1 cellular context compared by ENCODE assay signal in the genomic region with DNA sequence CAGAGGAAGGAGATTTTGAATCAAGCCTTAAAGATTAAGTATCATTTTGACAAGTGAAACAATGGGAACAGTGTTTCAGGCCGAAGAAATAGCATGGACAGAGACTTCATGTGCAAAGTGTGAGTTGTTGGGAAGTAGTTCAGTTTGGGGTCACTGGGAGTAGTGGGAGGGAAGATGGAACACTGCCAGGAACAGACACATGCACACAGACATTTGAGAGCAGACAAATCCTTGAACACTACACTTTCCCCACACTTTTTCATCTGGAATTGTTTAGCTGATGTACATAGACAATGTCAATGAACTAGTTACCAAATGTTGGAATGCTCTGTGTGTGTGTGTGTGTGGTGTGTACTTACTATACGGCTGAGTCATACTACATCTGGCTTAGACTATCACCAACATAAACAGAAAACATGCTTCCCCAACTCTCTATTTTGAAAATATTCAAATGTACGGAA.
TF ChIP-seq lines count a peak whose summit lies in the region.

No MANE protein-coding gene starts in this region.

TF ChIP-seq in SK-N-SH, 30 proteins besides CTCF, POLR2A, EP300 and RAD21 (continued from another document):
- TF ChIP-seq, protein P1, sequence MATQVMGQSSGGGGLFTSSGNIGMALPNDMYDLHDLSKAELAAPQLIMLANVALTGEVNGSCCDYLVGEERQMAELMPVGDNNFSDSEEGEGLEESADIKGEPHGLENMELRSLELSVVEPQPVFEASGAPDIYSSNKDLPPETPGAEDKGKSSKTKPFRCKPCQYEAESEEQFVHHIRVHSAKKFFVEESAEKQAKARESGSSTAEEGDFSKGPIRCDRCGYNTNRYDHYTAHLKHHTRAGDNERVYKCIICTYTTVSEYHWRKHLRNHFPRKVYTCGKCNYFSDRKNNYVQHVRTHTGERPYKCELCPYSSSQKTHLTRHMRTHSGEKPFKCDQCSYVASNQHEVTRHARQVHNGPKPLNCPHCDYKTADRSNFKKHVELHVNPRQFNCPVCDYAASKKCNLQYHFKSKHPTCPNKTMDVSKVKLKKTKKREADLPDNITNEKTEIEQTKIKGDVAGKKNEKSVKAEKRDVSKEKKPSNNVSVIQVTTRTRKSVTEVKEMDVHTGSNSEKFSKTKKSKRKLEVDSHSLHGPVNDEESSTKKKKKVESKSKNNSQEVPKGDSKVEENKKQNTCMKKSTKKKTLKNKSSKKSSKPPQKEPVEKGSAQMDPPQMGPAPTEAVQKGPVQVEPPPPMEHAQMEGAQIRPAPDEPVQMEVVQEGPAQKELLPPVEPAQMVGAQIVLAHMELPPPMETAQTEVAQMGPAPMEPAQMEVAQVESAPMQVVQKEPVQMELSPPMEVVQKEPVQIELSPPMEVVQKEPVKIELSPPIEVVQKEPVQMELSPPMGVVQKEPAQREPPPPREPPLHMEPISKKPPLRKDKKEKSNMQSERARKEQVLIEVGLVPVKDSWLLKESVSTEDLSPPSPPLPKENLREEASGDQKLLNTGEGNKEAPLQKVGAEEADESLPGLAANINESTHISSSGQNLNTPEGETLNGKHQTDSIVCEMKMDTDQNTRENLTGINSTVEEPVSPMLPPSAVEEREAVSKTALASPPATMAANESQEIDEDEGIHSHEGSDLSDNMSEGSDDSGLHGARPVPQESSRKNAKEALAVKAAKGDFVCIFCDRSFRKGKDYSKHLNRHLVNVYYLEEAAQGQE (IDR thresholded peaks at IDR 0.05; ENCODE audit: low read depth, low read length), result no peak
- TF ChIP-seq, protein P2, sequence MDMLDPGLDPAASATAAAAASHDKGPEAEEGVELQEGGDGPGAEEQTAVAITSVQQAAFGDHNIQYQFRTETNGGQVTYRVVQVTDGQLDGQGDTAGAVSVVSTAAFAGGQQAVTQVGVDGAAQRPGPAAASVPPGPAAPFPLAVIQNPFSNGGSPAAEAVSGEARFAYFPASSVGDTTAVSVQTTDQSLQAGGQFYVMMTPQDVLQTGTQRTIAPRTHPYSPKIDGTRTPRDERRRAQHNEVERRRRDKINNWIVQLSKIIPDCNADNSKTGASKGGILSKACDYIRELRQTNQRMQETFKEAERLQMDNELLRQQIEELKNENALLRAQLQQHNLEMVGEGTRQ (IDR thresholded peaks at IDR 0.05; ENCODE audit: borderline replicate concordance, low read depth, low read length), result no peak
- TF ChIP-seq CHD2 (IDR thresholded peaks at IDR 0.05; ENCODE audit: low read length, partially characterized antibody) (no peak), EZH2phosphoT487 (IDR thresholded peaks at IDR 0.05; ENCODE audit: borderline replicate concordance, low read depth) (no peak), GABPA (IDR thresholded peaks at IDR 0.05; ENCODE audit: low read depth) (no peak), POLR2AphosphoS5 (IDR thresholded peaks at IDR 0.05; ENCODE audit: low read depth, low read length) (peak; percentile 89), RCOR1 (IDR thresholded peaks at IDR 0.05; ENCODE audit: low read length) (peak; percentile 67), FOSL2 (IDR thresholded peaks at IDR 0.05; ENCODE audit: borderline replicate concordance, low read depth) (peak; percentile 90), RFX5 (IDR thresholded peaks at IDR 0.05; ENCODE audit: low read length) (no peak), USF1 (IDR thresholded peaks at IDR 0.05; ENCODE audit: borderline replicate concordance, low read depth) (0 out of 2 replicates have a peak, but pooled peaks have one; percentile 8), TCF12 (IDR thresholded peaks at IDR 0.05) (peak; percentile 98), MEF2A (IDR thresholded peaks at IDR 0.05; ENCODE audit: borderline replicate concordance, low read depth) (no peak), ELF1 (IDR thresholded peaks at IDR 0.05) (no peak), JUND (IDR thresholded peaks at IDR 0.05) (peak; percentile 89), SMC3 (IDR thresholded peaks at IDR 0.05; ENCODE audit: low read depth, low read length) (no peak), IRF3 (IDR thresholded peaks at IDR 0.05; ENCODE audit: low read depth, low read length) (no peak), NRF1 (IDR thresholded peaks at IDR 0.05; ENCODE audit: low read depth, low read length) (no peak), FOXM1 (IDR thresholded peaks at IDR 0.05; ENCODE audit: low read depth) (no peak), RXRA (IDR thresholded peaks at IDR 0.05; ENCODE audit: borderline replicate concordance, low read depth) (peak; percentile 66; the same call in 1 of the 2 replicates), TEAD4 (IDR thresholded peaks at IDR 0.05; ENCODE audit: borderline replicate concordance, insufficient read depth) (peak; percentile 77; the same call in 1 of the 2 replicates), YY1 (IDR thresholded peaks at IDR 0.05; ENCODE audit: low read depth) (no peak), SIN3A (IDR thresholded peaks at IDR 0.05; ENCODE audit: borderline replicate concordance, low read depth, low read length) (peak; percentile 80; the same call in 1 of the 2 replicates), ZBTB33 (IDR thresholded peaks at IDR 0.05; ENCODE audit: borderline replicate concordance, low read depth) (peak; percentile 62; the same call in 1 of the 2 replicates), FOXJ3 (CRISPR knock-in tag; IDR thresholded peaks at IDR 0.05) (no peak), TAF1 (IDR thresholded peaks at IDR 0.05; ENCODE audit: borderline replicate concordance, low read depth, low read length) (no peak)
- TF ChIP-seq, protein P3, sequence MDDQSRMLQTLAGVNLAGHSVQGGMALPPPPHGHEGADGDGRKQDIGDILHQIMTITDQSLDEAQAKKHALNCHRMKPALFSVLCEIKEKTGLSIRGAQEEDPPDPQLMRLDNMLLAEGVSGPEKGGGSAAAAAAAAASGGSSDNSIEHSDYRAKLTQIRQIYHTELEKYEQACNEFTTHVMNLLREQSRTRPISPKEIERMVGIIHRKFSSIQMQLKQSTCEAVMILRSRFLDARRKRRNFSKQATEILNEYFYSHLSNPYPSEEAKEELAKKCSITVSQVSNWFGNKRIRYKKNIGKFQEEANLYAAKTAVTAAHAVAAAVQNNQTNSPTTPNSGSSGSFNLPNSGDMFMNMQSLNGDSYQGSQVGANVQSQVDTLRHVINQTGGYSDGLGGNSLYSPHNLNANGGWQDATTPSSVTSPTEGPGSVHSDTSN (IDR thresholded peaks at IDR 0.05), result peak; percentile 73
- TF ChIP-seq, protein P4, sequence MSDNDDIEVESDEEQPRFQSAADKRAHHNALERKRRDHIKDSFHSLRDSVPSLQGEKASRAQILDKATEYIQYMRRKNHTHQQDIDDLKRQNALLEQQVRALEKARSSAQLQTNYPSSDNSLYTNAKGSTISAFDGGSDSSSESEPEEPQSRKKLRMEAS (IDR thresholded peaks at IDR 0.05; ENCODE audit: low read depth), result peak; percentile 62; the same call in 1 of the 2 replicates
TF ChIP-seq in SK-N-SH: peak in this region for 14.
